26 cellular contexts compared by ENCODE assay signal in genomic region chr18:64208531-64208930, GRCh38. TPM values are rescaled to one million over a fixed set of nuclear protein-coding genes. Genes with fewer than 3 reads are reported as not detected.
"Had no signal": no experiment of that assay in that cellular context is flagged by ENCODE, and none has a peak within 500 bp of the region (broad histone marks: within the 10 kb centered on the region; RNA-seq: fewer than 3 reads in every experiment).

No MANE protein-coding gene starts in this region.

- H3K36me3 ChIP-seq: colonic mucosa, right atrium auricular region, thyroid gland had no signal

- H3K9me3 ChIP-seq: colonic mucosa, right atrium auricular region, thyroid gland had no signal

- ATAC-seq: foreskin keratinocyte had no signal

- H3K79me2 ChIP-seq: hepatocyte had no signal

- H3K27ac ChIP-seq: colonic mucosa, foreskin keratinocyte, hepatocyte, right atrium auricular region, thyroid gland had no signal

- H3K36me3 Mint-ChIP-seq: brain, memory B cell had no signal

- H3K27ac Mint-ChIP-seq: activated CD4-positive, alpha-beta memory T cell treated with anti-CD3 and anti-CD28 coated beads, Interleukin-2, amount 10 ng/mL, durations not matched to agents 7 days and 5 days; activated naive CD4-positive, alpha-beta T cell treated with anti-CD3 and anti-CD28 coated beads for 36 hours; activated T-helper 2 cell treated with anti-CD3 and anti-CD28 coated beads, Interferon-gamma antibody, Interleukin-2, Interleukin-4, amounts not matched to agents 10 μg/mL and 5 μg/mL and 100 μg/mL, durations not matched to agents 14 hours and 24 hours and 36 hours; brain; memory B cell; progenitor cell of endocrine pancreas had no signal

- H3K27me3 ChIP-seq: colonic mucosa, foreskin keratinocyte, hepatocyte, right atrium auricular region, thyroid gland had no signal

- H3K4me3 ChIP-seq: colonic mucosa, hepatocyte, right atrium auricular region, thyroid gland had no signal

- H3K27me3 Mint-ChIP-seq: activated CD4-positive, alpha-beta memory T cell treated with anti-CD3 and anti-CD28 coated beads, Interleukin-2, amount 10 ng/mL, durations not matched to agents 7 days and 5 days; brain; central memory CD8-positive, alpha-beta T cell; progenitor cell of endocrine pancreas had no signal

- H3K4me2 ChIP-seq: hepatocyte had no signal

- H3K4me1 ChIP-seq: colonic mucosa, foreskin keratinocyte, right atrium auricular region, thyroid gland had no signal

- DNase-seq: activated CD4-positive, alpha-beta memory T cell treated with anti-CD3 and anti-CD28 coated beads, Interleukin-2, amount 10 ng/mL, durations not matched to agents 7 days and 5 days; activated CD4-positive, alpha-beta T cell treated with anti-CD3 and anti-CD28 coated beads for 48 hours; activated CD4-positive, CD25-positive, alpha-beta regulatory T cell; activated naive CD4-positive, alpha-beta T cell treated with anti-CD3 and anti-CD28 coated beads for 36 hours; activated T-cell treated with anti-CD3 and anti-CD28 coated beads, Interleukin-2, amount 50 U/mL, for 1 hour; anterior cingulate cortex; colonic mucosa; foreskin keratinocyte; stimulated activated CD4-positive, alpha-beta T cell treated with anti-CD3 and anti-CD28 coated beads, Interleukin-2, amount 100 ng/mL, for 24 hours; stimulated activated naive CD4-positive, alpha-beta T cell treated with Interleukin-2 at 50 U/mL for 16 hours; thyroid gland had no signal

- H2AFZ ChIP-seq: hepatocyte had no signal

- H3K4me1 Mint-ChIP-seq: neural crest cell had no signal

- H3K4me3 Mint-ChIP-seq: activated naive CD4-positive, alpha-beta T cell treated with anti-CD3 and anti-CD28 coated beads for 36 hours; brain; neural crest cell had no signal

- H3K9me3 Mint-ChIP-seq: activated CD4-positive, alpha-beta memory T cell treated with anti-CD3 and anti-CD28 coated beads, Interleukin-2, amount 10 ng/mL, durations not matched to agents 7 days and 5 days; activated naive CD4-positive, alpha-beta T cell treated with anti-CD3 and anti-CD28 coated beads for 36 hours; activated T-helper 2 cell treated with anti-CD3 and anti-CD28 coated beads, Interferon-gamma antibody, Interleukin-2, Interleukin-4, amounts not matched to agents 10 μg/mL and 5 μg/mL and 100 μg/mL, durations not matched to agents 14 hours and 24 hours and 36 hours; brain; central memory CD8-positive, alpha-beta T cell; memory B cell; neural crest cell had no signal

RNA-seq across cellular contexts. Expression of gene LINC00305, which starts 59.6 kb away (rescaled TPM):
- total RNA-seq: activated CD4-positive, alpha-beta memory T cell treated with anti-CD3 and anti-CD28 coated beads, Interleukin-2, amount 10 ng/mL, durations not matched to agents 7 days and 5 days; activated naive CD4-positive, alpha-beta T cell treated with anti-CD3 and anti-CD28 coated beads for 36 hours; activated T-helper 2 cell treated with anti-CD3 and anti-CD28 coated beads, Interferon-gamma antibody, Interleukin-2, Interleukin-4, amounts not matched to agents 10 μg/mL and 5 μg/mL and 100 μg/mL, durations not matched to agents 14 hours and 24 hours and 36 hours; colonic mucosa; epithelial cell of proximal tubule; fibroblast of lung; foreskin keratinocyte; mononuclear cell; neural crest cell; omental fat pad; right atrium auricular region; subcutaneous adipose tissue; thyroid gland; urinary bladder had no signal
- polyA plus RNA-seq: fibroblast of lung, foreskin keratinocyte, liver, urinary bladder had no signal
